19 cellular contexts compared by ENCODE assay signal in the genomic region with DNA sequence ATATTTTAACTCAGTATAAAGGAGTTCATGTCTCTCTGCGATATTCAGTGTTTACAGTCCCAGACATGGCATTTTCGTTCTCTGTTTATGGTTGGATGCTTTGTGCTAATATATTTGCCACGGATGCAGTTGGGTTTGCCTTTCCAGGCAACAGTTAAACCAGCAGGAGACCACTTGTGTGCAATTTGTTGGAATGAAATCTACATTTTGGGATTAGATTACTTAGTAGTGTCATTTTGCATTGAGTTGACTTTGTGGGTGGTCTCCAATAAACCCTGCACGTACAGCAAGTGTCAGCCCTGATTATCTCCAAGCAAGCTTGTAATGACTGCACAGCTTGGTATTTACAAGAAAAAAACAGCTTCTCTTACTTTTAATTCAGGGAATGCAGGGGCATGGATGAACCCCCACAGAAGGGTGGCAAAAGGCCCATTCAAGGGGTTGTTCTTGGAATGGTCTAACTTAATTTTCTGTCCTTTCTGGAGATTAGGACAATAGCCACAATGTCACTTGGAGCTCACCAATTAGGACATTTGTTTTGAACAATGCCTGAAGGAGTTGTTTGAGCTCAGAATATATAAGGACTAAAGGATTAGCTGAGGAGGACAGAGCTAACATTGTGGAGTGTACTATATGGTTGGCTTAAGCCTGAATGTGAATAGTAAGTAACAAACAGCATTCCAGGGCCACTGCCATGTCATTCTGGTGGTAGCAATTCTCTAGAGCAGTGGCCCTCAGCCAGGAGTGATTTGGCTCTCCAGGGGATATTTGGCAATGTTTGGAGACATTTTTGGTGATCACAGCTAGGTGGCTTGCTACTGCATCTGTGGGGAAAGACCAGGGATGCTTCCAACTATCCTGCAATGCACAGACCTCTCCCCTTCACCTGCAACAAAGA.
A peak's percentile ranks its signal among the peaks of the same experiment; 100 is the strongest.
DNase-seq lines count a peak whose midpoint lies in the region; ATAC-seq and TF ChIP-seq lines count a peak whose summit lies in the region.
"Had no signal": no experiment of that assay in that cellular context is flagged by ENCODE, and none has a peak within 500 bp of the region (broad histone marks: within the 10 kb centered on the region; RNA-seq: fewer than 3 reads in every experiment).

No MANE protein-coding gene starts in this region.

- no peaks in the 10 kb centered on the region for H3K27me3 ChIP-seq in SJSA1 (replicated peaks)

- TF ChIP-seq CTCF in retinal pigment epithelial cell (conservative IDR thresholded peaks at IDR 0.05; ENCODE audit: low read depth, low read length): no peak

- H3K36me3 ChIP-seq in SJSA1: no peaks in the 10 kb centered on the region

- DNase-seq in EH (ENCODE audit: low read depth) (peak; percentile 18), HEK293T (ENCODE audit: extremely low spot score) (peak; percentile 43), SJSA1 (ENCODE audit: low read depth in 1 of 2, low spot score in 2 of 2) (peak in 1 of 2 experiments; percentile 40), retinal pigment epithelial cell (ENCODE audit: low read depth) (peak; percentile 13), cerebellar nuclear complex (lab: John Stamatoyannopoulos, UW) (no peak), activated T-cell treated with anti-CD3 and anti-CD28 coated beads for 4 hours (no peak)
- DNase-seq: AML-193, GDM1, HFFc6, IMR-90, NCI-H1436, NCI-H1930, NCI-H510A treated with DMSO at 0.1 percent for 48 hours, PC-9, SIG-M5 had no signal

- no peaks in the 10 kb centered on the region for H3K9me3 ChIP-seq in SJSA1 (replicated peaks)

- peaks cover 15% of the 10 kb centered on the region for H3K4me1 ChIP-seq in SJSA1 (replicated peaks)

- POLR2A ChIA-PET in HEK293T (lab: Yijun Ruan, JAX): no interaction called here

- H3K27ac ChIP-seq in SJSA1: peak overlapping the region; percentile 25; the same call in 1 of the 2 replicates
- H3K27ac ChIP-seq: C4-2B, PC-9, RWPE1 had no signal

- no peak for ATAC-seq in GM19455 (IDR thresholded peaks at IDR 0.05; ENCODE audit: unreplicated experiment)
- ATAC-seq: GM23338 had no signal

- CTCF ChIA-PET in HEK293T (lab: Yijun Ruan, JAX): interaction anchor here (0.6 kb wide), 1 partner anchor 10 kb away, joined by 3 read pairs; no protein-coding TSS in a partner anchor

- H3K4me3 ChIP-seq in SJSA1 (no peak overlapping the region), retinal pigment epithelial cell (ENCODE audit: low read length) (no peak overlapping the region)
- H3K4me3 ChIP-seq: GM23338, PC-9 had no signal

TF ChIP-seq in HEK293T, 16 proteins besides CTCF, POLR2A, EP300 and RAD21:
- TF ChIP-seq L3MBTL2 (conservative IDR thresholded peaks at IDR 0.05) (no peak), CTBP1 (IDR thresholded peaks at IDR 0.05; ENCODE audit: borderline replicate concordance) (peak; percentile 52; the same call in 1 of the 2 replicates)
- TF ChIP-seq, protein P1, sequence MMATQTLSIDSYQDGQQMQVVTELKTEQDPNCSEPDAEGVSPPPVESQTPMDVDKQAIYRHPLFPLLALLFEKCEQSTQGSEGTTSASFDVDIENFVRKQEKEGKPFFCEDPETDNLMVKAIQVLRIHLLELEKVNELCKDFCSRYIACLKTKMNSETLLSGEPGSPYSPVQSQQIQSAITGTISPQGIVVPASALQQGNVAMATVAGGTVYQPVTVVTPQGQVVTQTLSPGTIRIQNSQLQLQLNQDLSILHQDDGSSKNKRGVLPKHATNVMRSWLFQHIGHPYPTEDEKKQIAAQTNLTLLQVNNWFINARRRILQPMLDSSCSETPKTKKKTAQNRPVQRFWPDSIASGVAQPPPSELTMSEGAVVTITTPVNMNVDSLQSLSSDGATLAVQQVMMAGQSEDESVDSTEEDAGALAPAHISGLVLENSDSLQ (IDR thresholded peaks at IDR 0.05): 0 out of 2 replicates have a peak, but pooled peaks have one; percentile 21

Comparison
In these comparisons a context has a peak if more than half of its experiments do, and no peak if none do; other contexts are left out.
1. DNase-seq: peak in EH (single experiment), HEK293T (single experiment) and retinal pigment epithelial cell (single experiment); none in cerebellar nuclear complex (0 of 2) and activated T-cell treated with anti-CD3 and anti-CD28 coated beads for 4 hours (single experiment).